In the genomic region with DNA sequence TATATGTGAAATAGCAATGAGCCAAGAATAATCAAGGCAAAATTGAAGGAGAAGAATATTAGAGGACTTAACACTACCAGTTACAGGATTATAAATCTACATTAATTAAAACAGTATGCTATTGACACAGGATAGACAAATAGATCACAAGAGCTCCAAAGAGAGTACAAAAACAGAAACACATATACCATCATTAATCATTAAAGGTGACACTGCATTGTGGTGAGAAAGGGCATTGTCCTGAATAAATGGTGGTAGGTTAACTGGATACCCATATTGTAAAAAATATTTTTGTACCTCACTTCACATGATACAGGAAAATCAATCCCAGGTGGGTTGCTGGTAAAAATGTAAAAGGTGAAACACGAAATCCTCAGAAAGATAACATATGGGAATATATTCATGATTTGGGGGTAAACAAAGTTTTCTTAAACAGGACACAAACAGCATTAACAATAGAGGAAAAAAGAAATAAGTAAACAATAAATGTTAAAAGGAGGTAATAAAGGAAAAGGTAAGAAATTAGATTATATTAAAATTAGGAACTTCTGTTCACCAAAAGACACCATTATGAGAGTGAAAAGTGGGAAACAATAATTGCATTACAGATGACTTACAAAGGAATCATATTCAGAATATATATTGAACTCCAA, we compare ENCODE assay signal across 31 cellular contexts.
"Had no signal": no experiment of that assay in that cellular context is flagged by ENCODE, and none has a peak within 500 bp of the region (broad histone marks: within the 10 kb centered on the region; RNA-seq: fewer than 3 reads in every experiment).

No MANE protein-coding gene starts in this region.

- H3K36me3 ChIP-seq: neural progenitor cell, ovary, right lobe of liver, sigmoid colon, spleen, stomach, suprapubic skin, tibial artery, transverse colon, upper lobe of right lung, uterus had no signal

- H3K4me3 ChIP-seq: neural progenitor cell, ovary, psoas muscle, right lobe of liver, sigmoid colon, spleen, stomach, suprapubic skin, testis, tibial artery, transverse colon, upper lobe of right lung, uterus had no signal

- H3K4me1 Mint-ChIP-seq: naive thymus-derived CD4-positive, alpha-beta T cell; natural killer cell; stimulated activated memory B cell treated with anti-CD40 and anti-IgM and Interleukin-4, amounts not matched to agents 10 μg/mL and 1 μg/mL and 100 μg/mL, for 72 hours had no signal

- H2AFZ ChIP-seq: neural progenitor cell, parathyroid adenoma had no signal

- H3K79me2 ChIP-seq: parathyroid adenoma had no signal

- H3K4me1 ChIP-seq: parathyroid adenoma, spleen, testis had no signal

- DNase-seq: naive thymus-derived CD4-positive, alpha-beta T cell; natural killer cell; occipital lobe; ovary; posterior cingulate gyrus; psoas muscle; right cardiac atrium; right lobe of liver; sigmoid colon; small intestine; spleen; stimulated activated CD4-positive, alpha-beta T cell treated with anti-CD3 and anti-CD28 coated beads, Interleukin-12 subunit alpha, Interleukin-12 subunit beta, amount 100 ng/mL, for 4 hours; stimulated activated CD4-positive, alpha-beta T cell treated with anti-CD3 and anti-CD28 coated beads, Interleukin-1b, Interleukin-23, amount 100 ng/mL, for 48 hours; stimulated activated CD4-positive, alpha-beta T cell treated with anti-CD3 and anti-CD28 coated beads, Interleukin-4, amount 100 ng/mL, for 1 hour; stimulated activated CD4-positive, alpha-beta T cell treated with anti-CD3 and anti-CD28 coated beads, Interleukin-4, amount 100 ng/mL, for 4 hours; stimulated activated CD8-positive, alpha-beta memory T cell treated with anti-CD3 and anti-CD28 coated beads, Interleukin-4, amount 100 ng/mL, for 48 hours; stimulated activated naive CD4-positive, alpha-beta T cell treated with Interleukin-2 at 50 U/mL for 16 hours; stomach; testis; tibial artery; transverse colon; upper lobe of right lung; uterus had no signal

- H3K4me2 ChIP-seq: neural progenitor cell had no signal

- H3K27ac Mint-ChIP-seq: naive thymus-derived CD4-positive, alpha-beta T cell; natural killer cell; nephron; neural progenitor cell; progenitor cell of endocrine pancreas; stimulated activated memory B cell treated with anti-CD40 and anti-IgM and Interleukin-4, amounts not matched to agents 10 μg/mL and 1 μg/mL and 100 μg/mL, for 72 hours; stimulated activated naive CD8-positive, alpha-beta T cell treated with anti-CD3 and anti-CD28 coated beads, Interleukin-15, Interleukin-2, amounts not matched to agents 100 ng/mL and 50 ng/mL, for 24 hours; type B pancreatic cell had no signal

- H3K27me3 ChIP-seq: neural progenitor cell, ovary, right lobe of liver, sigmoid colon, spleen, stomach, suprapubic skin, testis, tibial artery, transverse colon, upper lobe of right lung, uterus had no signal

- H3K9me3 ChIP-seq: ovary, psoas muscle, right lobe of liver, sigmoid colon, spleen, stomach, suprapubic skin, testis, tibial artery, transverse colon, upper lobe of right lung, uterus had no signal

- H3K36me3 Mint-ChIP-seq: naive thymus-derived CD4-positive, alpha-beta T cell; natural killer cell; neural progenitor cell; stimulated activated memory B cell treated with anti-CD40 and anti-IgM and Interleukin-4, amounts not matched to agents 10 μg/mL and 1 μg/mL and 100 μg/mL, for 72 hours; type B pancreatic cell had no signal

- H3K27me3 Mint-ChIP-seq: progenitor cell of endocrine pancreas; stimulated activated memory B cell treated with anti-CD40 and anti-IgM and Interleukin-4, amounts not matched to agents 10 μg/mL and 1 μg/mL and 100 μg/mL, for 72 hours; stimulated activated naive CD8-positive, alpha-beta T cell treated with anti-CD3 and anti-CD28 coated beads, Interleukin-15, Interleukin-2, amounts not matched to agents 100 ng/mL and 50 ng/mL, for 24 hours; type B pancreatic cell had no signal

- H3K4me3 Mint-ChIP-seq: naive thymus-derived CD4-positive, alpha-beta T cell; natural killer cell; nephron; neural progenitor cell; stimulated activated memory B cell treated with anti-CD40 and anti-IgM and Interleukin-4, amounts not matched to agents 10 μg/mL and 1 μg/mL and 100 μg/mL, for 72 hours; stimulated activated naive CD8-positive, alpha-beta T cell treated with anti-CD3 and anti-CD28 coated beads, Interleukin-15, Interleukin-2, amounts not matched to agents 100 ng/mL and 50 ng/mL, for 24 hours; type B pancreatic cell had no signal

- H3K27ac ChIP-seq: neural progenitor cell, ovary, parathyroid adenoma, psoas muscle, right lobe of liver, spleen, stomach, suprapubic skin, testis, transverse colon, upper lobe of right lung, uterus had no signal

- ATAC-seq: naive thymus-derived CD4-positive, alpha-beta T cell; natural killer cell; psoas muscle; right cardiac atrium; right lobe of liver; stimulated activated memory B cell treated with anti-CD40 and anti-IgM and Interleukin-4, amounts not matched to agents 10 μg/mL and 1 μg/mL and 100 μg/mL, for 72 hours; upper lobe of right lung had no signal

- H3K9me3 Mint-ChIP-seq: neural progenitor cell; stimulated activated memory B cell treated with anti-CD40 and anti-IgM and Interleukin-4, amounts not matched to agents 10 μg/mL and 1 μg/mL and 100 μg/mL, for 72 hours; stimulated activated naive CD8-positive, alpha-beta T cell treated with anti-CD3 and anti-CD28 coated beads, Interleukin-15, Interleukin-2, amounts not matched to agents 100 ng/mL and 50 ng/mL, for 24 hours had no signal

- H3K9ac ChIP-seq: neural progenitor cell, parathyroid adenoma had no signal
